In genomic region chr1:171913385-171913784, GRCh38 we compare ENCODE assay signal across 11 cellular contexts.
DNase-seq lines count a peak whose midpoint lies in the region; ATAC-seq, FAIRE-seq and TF ChIP-seq lines count a peak whose summit lies in the region.
"Had no signal": no experiment of that assay in that cellular context is flagged by ENCODE, and none has a peak within 500 bp of the region (broad histone marks: within the 10 kb centered on the region; RNA-seq: fewer than 3 reads in every experiment).

No MANE protein-coding gene starts in this region.

- H3K9ac ChIP-seq in SK-N-SH = no peak overlapping the region
- H3K9ac ChIP-seq in kidney (ENCODE audit: low read length in 2 of 2) = no peak overlapping the region

- H3K9me3 ChIP-seq in SK-N-SH = no peaks in the 10 kb centered on the region
- no peaks in the 10 kb centered on the region for H3K9me3 ChIP-seq in kidney (ENCODE audit: control insufficient read depth in 1 of 2, low read length in 2 of 2)
- H3K9me3 ChIP-seq in upper lobe of left lung = no peaks in the 10 kb centered on the region

- H4K20me1 ChIP-seq in SK-N-SH (ENCODE audit: insufficient read depth) = no peaks in the 10 kb centered on the region

- no peaks in the 10 kb centered on the region for H3K9me2 ChIP-seq in SK-N-SH

- H3K4me3 ChIP-seq in SK-N-SH (ENCODE audit: low read depth in 2 of 2, low read length in 1 of 2) (no peak overlapping the region), bronchial epithelial cell (ENCODE audit: low read depth, low read length) (no peak overlapping the region), kidney (ENCODE audit: low read length in 2 of 2) (no peak overlapping the region), upper lobe of left lung (no peak overlapping the region)
- H3K4me3 ChIP-seq: GM12878 had no signal

- no peak for FAIRE-seq in bronchial epithelial cell (lab: Jason Lieb, UNC)
- FAIRE-seq in kidney (lab: Jason Lieb, UNC) = peak; percentile 82
- FAIRE-seq: GM12878 had no signal

- POLR2A ChIA-PET in SK-N-SH (lab: Yijun Ruan, JAX) = no interaction called here

- no peak overlapping the region for H2AFZ ChIP-seq in SK-N-SH (ENCODE audit: low read depth)

- no peak for TF ChIP-seq RAD21 in SK-N-SH (IDR thresholded peaks at IDR 0.05; ENCODE audit: low read length)

- H3K79me2 ChIP-seq in SK-N-SH (ENCODE audit: insufficient read depth) = no peaks in the 10 kb centered on the region

- no peak for ATAC-seq in SK-N-SH treated with all-trans-retinoic acid at 6 μM for 48 hours
- ATAC-seq in upper lobe of left lung (ENCODE audit: low FRiP score in 2 of 2) = no peak
- no peak for ATAC-seq in GM21367 (IDR thresholded peaks at IDR 0.05; ENCODE audit: unreplicated experiment)
- ATAC-seq: GM12878 had no signal

- H3K4me1 ChIP-seq in SK-N-SH (ENCODE audit: control insufficient read depth in 1 of 2, insufficient read depth in 2 of 2, low read depth in 1 of 2, low read length in 1 of 2) (no peaks in the 10 kb centered on the region), kidney (ENCODE audit: control insufficient read depth in 1 of 2, insufficient read depth in 1 of 2, low read depth in 1 of 2, low read length in 2 of 2) (peaks cover 0 to 3% of the 10 kb centered on the region in 2 donors), upper lobe of left lung (peaks cover 6 to 21% (median 12%) of the 10 kb centered on the region in 4 donors)

- TF ChIP-seq EP300 in SK-N-SH (IDR thresholded peaks at IDR 0.05; ENCODE audit: borderline replicate concordance in 1 of 2, low read depth in 1 of 2, low read length in 1 of 2) (no peak), upper lobe of left lung (IDR thresholded peaks at IDR 0.05) (no peak)

- no peaks in the 10 kb centered on the region for H3F3A ChIP-seq in SK-N-SH (replicated peaks; ENCODE audit: insufficient read depth)

- 11% methylated on average over 2 of the region's 2 CpGs for WGBS in SK-N-SH (ENCODE audit: low lambda C conversion rate)
- WGBS in upper lobe of left lung, 2 donors = 4 to 5% methylated on average over 2 of the region's 2 CpGs

- TF ChIP-seq CTCF in SK-N-SH (IDR thresholded peaks at IDR 0.05) (no peak), bronchial epithelial cell (IDR thresholded peaks at IDR 0.05; ENCODE audit: insufficient read depth, low read length, severe bottlenecking) (no peak), kidney (IDR thresholded peaks at IDR 0.05; ENCODE audit: borderline replicate concordance, extremely low read depth, insufficient read depth) (no peak), upper lobe of left lung (IDR thresholded peaks at IDR 0.05) (no peak)

- H3K4me2 ChIP-seq in SK-N-SH = no peak overlapping the region

- DNase-seq in SK-N-SH (peak; percentile 12), bronchial epithelial cell (ENCODE audit: low read depth) (peak; percentile 60), kidney (no peak), upper lobe of left lung (peak in 1 of 2 donors; percentile 41), posterior vena cava (ENCODE audit: low spot score) (no peak)
- no peak for DNase-seq in activated effector memory CD4-positive, alpha-beta T cell treated with anti-CD3 and anti-CD28 coated beads, Interleukin-2, amount 50 U/mL, for 16 hours
- DNase-seq: NCI-H1417, T-helper 2 cell had no signal

- H3K36me3 ChIP-seq in SK-N-SH (replicated peaks in 1 of 2; ENCODE audit: control insufficient read depth in 1 of 2, insufficient read depth in 2 of 2, low read length in 1 of 2) = no peaks in the 10 kb centered on the region
- no peaks in the 10 kb centered on the region for H3K36me3 ChIP-seq in bronchial epithelial cell (ENCODE audit: control insufficient read depth, insufficient read depth, low read length)
- no peaks in the 10 kb centered on the region for H3K36me3 ChIP-seq in kidney (ENCODE audit: control insufficient read depth in 1 of 2, insufficient read depth in 2 of 2, low read length in 2 of 2)
- no peaks in the 10 kb centered on the region for H3K36me3 ChIP-seq in upper lobe of left lung

- H3K27me3 ChIP-seq in SK-N-SH (ENCODE audit: insufficient read depth) = no peaks in the 10 kb centered on the region; the same call in 1 of the 2 replicates
- H3K27me3 ChIP-seq in bronchial epithelial cell (ENCODE audit: control insufficient read depth, insufficient read depth, low read length) = no peaks in the 10 kb centered on the region
- no peaks in the 10 kb centered on the region for H3K27me3 ChIP-seq in upper lobe of left lung

- intact Hi-C loops in kidney (cut with DNase I) = no loop called here
- intact Hi-C loops in posterior vena cava (cut with DNase I) = no loop called here

- CTCF ChIA-PET in SK-N-SH (lab: Yijun Ruan, JAX) = interaction anchor here (1.1 kb wide), 1 partner anchor 112 kb away, joined by 3 read pairs; no protein-coding TSS in a partner anchor

- H3K27ac ChIP-seq in SK-N-SH (ENCODE audit: low read depth in 2 of 2, low read length in 1 of 2) (no peak overlapping the region), kidney (ENCODE audit: low read depth in 2 of 2, low read length in 2 of 2) (no peak overlapping the region), upper lobe of left lung (peak overlapping the region in 3 of 4 donors; percentile 21 to 49 (median 31))

- TF ChIP-seq POLR2A in upper lobe of left lung (IDR thresholded peaks at IDR 0.05) = no peak

TF ChIP-seq in SK-N-SH, 30 proteins besides CTCF, POLR2A, EP300 and RAD21 (continues in another document):
- TF ChIP-seq NRF1 (IDR thresholded peaks at IDR 0.05; ENCODE audit: low read depth, low read length) = no peak
- no peak for TF ChIP-seq SIN3A (IDR thresholded peaks at IDR 0.05; ENCODE audit: borderline replicate concordance, low read depth, low read length)
- TF ChIP-seq USF1 (IDR thresholded peaks at IDR 0.05; ENCODE audit: borderline replicate concordance, low read depth) = no peak
- TF ChIP-seq RFX5 (IDR thresholded peaks at IDR 0.05; ENCODE audit: low read length) = no peak
- TF ChIP-seq GABPA (IDR thresholded peaks at IDR 0.05; ENCODE audit: low read depth) = no peak

TF ChIP-seq in SK-N-SH treated with all-trans-retinoic acid at 6 μM for 48 hours, 23 proteins besides CTCF, POLR2A, EP300 and RAD21:
- TF ChIP-seq CREB5 (CRISPR knock-in tag; IDR thresholded peaks at IDR 0.05; ENCODE audit: low read depth) (no peak), ZNF8 (CRISPR knock-in tag; IDR thresholded peaks at IDR 0.05) (no peak), TOX (CRISPR knock-in tag; IDR thresholded peaks at IDR 0.05; ENCODE audit: borderline replicate concordance) (no peak), SNAI2 (CRISPR knock-in tag; IDR thresholded peaks at IDR 0.05) (no peak), PATZ1 (CRISPR knock-in tag; IDR thresholded peaks at IDR 0.05; ENCODE audit: borderline replicate concordance) (no peak), ZFP3 (CRISPR knock-in tag; IDR thresholded peaks at IDR 0.05) (no peak), PPARA (CRISPR knock-in tag; IDR thresholded peaks at IDR 0.05; ENCODE audit: borderline replicate concordance) (no peak), ISL1 (CRISPR knock-in tag; IDR thresholded peaks at IDR 0.05) (no peak), GLIS3 (CRISPR knock-in tag; IDR thresholded peaks at IDR 0.05) (no peak)

Comparison
In these comparisons a context has a peak if more than half of its experiments do, and no peak if none do; other contexts are left out.
1. DNase-seq: peak in SK-N-SH (single experiment) and bronchial epithelial cell (single experiment); none in kidney (single experiment), activated effector memory CD4-positive, alpha-beta T cell treated with anti-CD3 and anti-CD28 coated beads, Interleukin-2, amount 50 U/mL, for 16 hours (single experiment) and posterior vena cava (single experiment).
2. H3K27ac ChIP-seq: peak in upper lobe of left lung (3 of 4); none in SK-N-SH (0 of 2) and kidney (0 of 2).